Comparison of ENCODE assay signal across 12 cellular contexts in genomic region chr12:124688356-124688992, GRCh38.
A peak's percentile ranks its signal among the peaks of the same experiment; 100 is the strongest.
DNase-seq lines count a peak whose midpoint lies in the region; ATAC-seq and TF ChIP-seq lines count a peak whose summit lies in the region.
"Had no signal": no experiment of that assay in that cellular context is flagged by ENCODE, and none has a peak within 500 bp of the region (broad histone marks: within the 10 kb centered on the region; RNA-seq: fewer than 3 reads in every experiment).

No MANE protein-coding gene starts in this region.

- peak overlapping the region in 1 of 2 experiments; percentile 62 for H3K4ac ChIP-seq in mesenchymal stem cell (ENCODE audit: low read depth in 1 of 2, low read length in 2 of 2)

- H3K79me1 ChIP-seq in mesenchymal stem cell (replicated peaks; ENCODE audit: low read length, poor library complexity, severe bottlenecking), result no peaks in the 10 kb centered on the region

- H3K4me3 Mint-ChIP-seq in activated naive CD8-positive, alpha-beta T cell, result peak overlapping the region; percentile 69
- no peak overlapping the region for H3K4me3 Mint-ChIP-seq in activated naive CD8-positive, alpha-beta T cell treated with anti-CD3 and anti-CD28 coated beads, Interleukin-2, amount 50 U/mL, for 24 hours
- peak overlapping the region in 3 of 5 experiments; percentile 17 to 35 (median 31) for H3K4me3 Mint-ChIP-seq in brain

- H3K9ac ChIP-seq in mesenchymal stem cell (ENCODE audit: low read length) (peak overlapping the region; percentile 40), subcutaneous abdominal adipose tissue (ENCODE audit: low read length in 5 of 5) (no peak overlapping the region)

- H3K9me3 Mint-ChIP-seq in activated naive CD8-positive, alpha-beta T cell (ENCODE audit: low read depth), result no peaks in the 10 kb centered on the region
- H3K9me3 Mint-ChIP-seq in activated naive CD8-positive, alpha-beta T cell treated with anti-CD3 and anti-CD28 coated beads, Interleukin-2, amount 50 U/mL, for 24 hours, result peaks cover 4% of the 10 kb centered on the region
- peaks cover 10 to 44% (median 33%) of the 10 kb centered on the region in 5 experiments for H3K9me3 Mint-ChIP-seq in brain

- DNase-seq in activated naive CD8-positive, alpha-beta T cell treated with anti-CD3 and anti-CD28 coated beads, Interleukin-2, amount 50 U/mL, for 24 hours, result no peak
- DNase-seq in mesenchymal stem cell (no peak), SIG-M5 treated with dmso at 0.1 percent for 504 hours (lab: John Stamatoyannopoulos, UW; ENCODE audit: unreplicated experiment) (no peak), NCI-H774 (lab: John Stamatoyannopoulos, UW) (no peak)
- DNase-seq in stimulated activated naive CD4-positive, alpha-beta T cell treated with Interleukin-2 at 50 U/mL for 16 hours (lab: John Stamatoyannopoulos, UW), result no peak
- DNase-seq: activated CD4-positive, alpha-beta T cell treated with anti-CD3 and anti-CD28 coated beads, Interleukin-2, amount 50 U/mL, for 4 hours; activated effector memory CD4-positive, alpha-beta T cell treated with anti-CD3 and anti-CD28 coated beads, Interleukin-2, amount 50 U/mL, for 16 hours; DMS153; small intestine had no signal

- peak overlapping the region in 1 of 2 experiments; percentile 94 for H2BK12ac ChIP-seq in mesenchymal stem cell (ENCODE audit: low read length in 2 of 2)

- H2BK120ac ChIP-seq in mesenchymal stem cell (ENCODE audit: low read depth, low read length), result peak overlapping the region; percentile 68

- H3K36me3 ChIP-seq in mesenchymal stem cell (ENCODE audit: control insufficient read depth in 1 of 2, insufficient read depth in 2 of 2, low read depth in 1 of 2, low read length in 2 of 2) (no peaks in the 10 kb centered on the region), subcutaneous abdominal adipose tissue (ENCODE audit: control insufficient read depth in 5 of 5, insufficient read depth in 5 of 5, low read length in 5 of 5) (no peaks in the 10 kb centered on the region)

- peak overlapping the region; percentile 94 for H4K8ac ChIP-seq in mesenchymal stem cell (ENCODE audit: low read length)

- ATAC-seq in activated naive CD8-positive, alpha-beta T cell treated with anti-CD3 and anti-CD28 coated beads, Interleukin-2, amount 50 U/mL, for 24 hours, result no peak

- peak overlapping the region; percentile 87 for H4K91ac ChIP-seq in mesenchymal stem cell (ENCODE audit: low read length)

- H3K4me1 ChIP-seq in mesenchymal stem cell (ENCODE audit: control insufficient read depth, insufficient read depth, low read depth, low read length) (peaks cover 25% of the 10 kb centered on the region), subcutaneous abdominal adipose tissue (ENCODE audit: control insufficient read depth in 5 of 5, insufficient read depth in 5 of 5, low read length in 5 of 5) (peaks cover 19 to 54% (median 38%) of the 10 kb centered on the region in 5 donors)

- H3K4me3 ChIP-seq in mesenchymal stem cell (ENCODE audit: insufficient read depth in 1 of 2, low read depth in 1 of 2, low read length in 2 of 2) (no peak overlapping the region), subcutaneous abdominal adipose tissue (ENCODE audit: low read depth in 1 of 5, low read length in 5 of 5) (no peak overlapping the region)

- H2BK15ac ChIP-seq in mesenchymal stem cell (ENCODE audit: low read depth, poor library complexity, severe bottlenecking), result no peak overlapping the region

- peaks cover 14% of the 10 kb centered on the region for H3K9me3 ChIP-seq in mesenchymal stem cell (ENCODE audit: control insufficient read depth, low read length)
- H3K9me3 ChIP-seq in subcutaneous abdominal adipose tissue (ENCODE audit: control insufficient read depth in 5 of 5, low read length in 5 of 5), result peaks cover 3 to 15% (median 11%) of the 10 kb centered on the region in 5 donors

- no peaks in the 10 kb centered on the region for H3K27me3 Mint-ChIP-seq in activated naive CD8-positive, alpha-beta T cell
- H3K27me3 Mint-ChIP-seq in activated naive CD8-positive, alpha-beta T cell treated with anti-CD3 and anti-CD28 coated beads, Interleukin-2, amount 50 U/mL, for 24 hours, result peaks cover 8% of the 10 kb centered on the region
- peaks cover 3% of the 10 kb centered on the region for H3K27me3 Mint-ChIP-seq in brain

- peaks cover 30% of the 10 kb centered on the region for H3K4me1 Mint-ChIP-seq in activated naive CD8-positive, alpha-beta T cell (ENCODE audit: low read depth)
- H3K4me1 Mint-ChIP-seq in activated naive CD8-positive, alpha-beta T cell treated with anti-CD3 and anti-CD28 coated beads, Interleukin-2, amount 50 U/mL, for 24 hours, result peaks cover 47% of the 10 kb centered on the region
- peaks cover 55% of the 10 kb centered on the region for H3K4me1 Mint-ChIP-seq in brain

- H3K18ac ChIP-seq in mesenchymal stem cell (ENCODE audit: low read depth in 1 of 2, low read length in 2 of 2), result peak overlapping the region; percentile 73 to 86

- no peak overlapping the region for H3K14ac ChIP-seq in mesenchymal stem cell (ENCODE audit: low read length in 2 of 2)

- peak overlapping the region; percentile 6 for H2AK5ac ChIP-seq in mesenchymal stem cell (ENCODE audit: low read length, severe bottlenecking)

- no peak overlapping the region for H3K27ac Mint-ChIP-seq in activated naive CD8-positive, alpha-beta T cell
- no peak overlapping the region for H3K27ac Mint-ChIP-seq in activated naive CD8-positive, alpha-beta T cell treated with anti-CD3 and anti-CD28 coated beads, Interleukin-2, amount 50 U/mL, for 24 hours
- H3K27ac Mint-ChIP-seq in brain, result peak overlapping the region; percentile 81 to 96 (median 87)

- H3K27ac ChIP-seq in mesenchymal stem cell (ENCODE audit: low read length, poor library complexity, severe bottlenecking) (peak overlapping the region; percentile 69), subcutaneous abdominal adipose tissue (ENCODE audit: low read depth, low read length) (peak overlapping the region; percentile 65)

- H3K36me3 Mint-ChIP-seq in activated naive CD8-positive, alpha-beta T cell, result no peaks in the 10 kb centered on the region
- H3K36me3 Mint-ChIP-seq in activated naive CD8-positive, alpha-beta T cell treated with anti-CD3 and anti-CD28 coated beads, Interleukin-2, amount 50 U/mL, for 24 hours (ENCODE audit: low read depth), result no peaks in the 10 kb centered on the region
- H3K36me3 Mint-ChIP-seq in brain, result peaks cover 8% of the 10 kb centered on the region

- H2BK5ac ChIP-seq in mesenchymal stem cell (ENCODE audit: low read depth, low read length, poor library complexity, severe bottlenecking), result no peak overlapping the region

- H2AFZ ChIP-seq in mesenchymal stem cell (ENCODE audit: low read depth, low read length), result no peak overlapping the region

- H3K4me2 ChIP-seq in mesenchymal stem cell (ENCODE audit: low read length, poor library complexity, severe bottlenecking), result no peak overlapping the region

- 75% methylated on average over 5 of the region's 6 CpGs for WGBS in mesenchymal stem cell

- H3K27me3 ChIP-seq in mesenchymal stem cell (ENCODE audit: control insufficient read depth in 1 of 2, insufficient read depth in 1 of 2, low read length in 2 of 2), result no peaks in the 10 kb centered on the region
- peaks cover 0 to 3% (median 0%) of the 10 kb centered on the region in 5 donors for H3K27me3 ChIP-seq in subcutaneous abdominal adipose tissue (ENCODE audit: control insufficient read depth in 5 of 5, insufficient read depth in 4 of 5, low read length in 5 of 5)

- TF ChIP-seq CTCF in brain (conservative IDR thresholded peaks at IDR 0.05), result no peak

- no peak overlapping the region for H3K23ac ChIP-seq in mesenchymal stem cell (ENCODE audit: low read length in 2 of 2)

Comparison
In these comparisons a context has a peak if more than half of its experiments do, and no peak if none do; other contexts are left out.
1. H3K27ac Mint-ChIP-seq: peak in brain (5 of 5); none in activated naive CD8-positive, alpha-beta T cell (single experiment) and activated naive CD8-positive, alpha-beta T cell treated with anti-CD3 and anti-CD28 coated beads, Interleukin-2, amount 50 U/mL, for 24 hours (single experiment).